ENCODE assay signal across 8 cellular contexts in genomic region chr16:21501869-21502667, GRCh38.
A peak's percentile ranks its signal among the peaks of the same experiment; 100 is the strongest.
DNase-seq lines count a peak whose midpoint lies in the region; ATAC-seq and TF ChIP-seq lines count a peak whose summit lies in the region.

No MANE protein-coding gene starts in this region.

- peak overlapping the region; percentile 97 for H3K9ac ChIP-seq in HUES6 (ENCODE audit: low read length)
- H3K9ac ChIP-seq in fibroblast of lung (ENCODE audit: insufficient read depth, low read length) = peak overlapping the region; percentile 71

- H3K27me3 Mint-ChIP-seq in naive B cell = no peaks in the 10 kb centered on the region

- H3K4me1 ChIP-seq in HUES6 (ENCODE audit: control insufficient read depth, insufficient read depth, low read length) = peaks cover 7% of the 10 kb centered on the region; the same call in 1 of the 2 replicates
- peaks cover 2% of the 10 kb centered on the region for H3K4me1 ChIP-seq in fibroblast of lung (ENCODE audit: control insufficient read depth, extremely low read depth, insufficient read depth, low read length)

- peak overlapping the region; percentile 67 for H2AFZ ChIP-seq in fibroblast of lung (ENCODE audit: low read length)

- H3K4me3 Mint-ChIP-seq in naive B cell = peak overlapping the region; percentile 82 to 95 (median 91)

- H3K36me3 ChIP-seq in HUES6 (ENCODE audit: control insufficient read depth, insufficient read depth, low read length) = peaks cover 10% of the 10 kb centered on the region
- H3K36me3 ChIP-seq in fibroblast of lung (ENCODE audit: control insufficient read depth, insufficient read depth, low read length) = no peaks in the 10 kb centered on the region

- H3K27ac ChIP-seq in HUES6 (ENCODE audit: low read depth, low read length) (peak overlapping the region; percentile 98), fibroblast of lung (ENCODE audit: insufficient read depth, low read length) (peak overlapping the region; percentile 82)

- no peaks in the 10 kb centered on the region for H3K36me3 Mint-ChIP-seq in naive B cell

- peak overlapping the region; percentile 68 for H3K4me2 ChIP-seq in fibroblast of lung (ENCODE audit: extremely low read depth, insufficient read depth, low read length)

- no peaks in the 10 kb centered on the region for H3K27me3 ChIP-seq in HUES6 (ENCODE audit: control insufficient read depth, insufficient read depth, low read length)
- no peaks in the 10 kb centered on the region for H3K27me3 ChIP-seq in fibroblast of lung (ENCODE audit: control insufficient read depth, insufficient read depth, low read length)

- H3K4me1 Mint-ChIP-seq in naive B cell = peaks cover 16 to 28% (median 25%) of the 10 kb centered on the region in 3 donors

- H4K20me1 ChIP-seq in fibroblast of lung (ENCODE audit: control insufficient read depth, extremely low read depth, insufficient read depth, low read length) = no peaks in the 10 kb centered on the region

- H3K79me2 ChIP-seq in fibroblast of lung (ENCODE audit: control insufficient read depth, insufficient read depth, low read length) = peaks cover 26% of the 10 kb centered on the region

- H3K4me3 ChIP-seq in HUES6 (ENCODE audit: low read depth, low read length) = peak overlapping the region; percentile 98
- H3K4me3 ChIP-seq in fibroblast of lung (replicated peaks in 1 of 4; ENCODE audit: control extremely low read depth in 1 of 4, insufficient read depth in 1 of 4, low read depth in 3 of 4, low read length in 4 of 4) = peak overlapping the region; percentile 40 to 97 (median 78)

- H3K9me3 ChIP-seq in HUES6 (ENCODE audit: control insufficient read depth, insufficient read depth, low read depth, low read length) = no peaks in the 10 kb centered on the region
- no peaks in the 10 kb centered on the region for H3K9me3 ChIP-seq in fibroblast of lung (ENCODE audit: control insufficient read depth, insufficient read depth, low read depth, low read length)

- peak; percentile 60 for ATAC-seq in GM21447 (IDR thresholded peaks at IDR 0.05; ENCODE audit: unreplicated experiment)
- peak; percentile 69 to 77 for ATAC-seq in naive B cell (ENCODE audit: low read depth in 2 of 2)

- H3K27ac Mint-ChIP-seq in naive B cell = peak overlapping the region; percentile 93 to 98 (median 96)

- TF ChIP-seq CTCF in fibroblast of lung (conservative IDR thresholded peaks at IDR 0.05 in 1 of 2, IDR thresholded peaks at IDR 0.05 in 1 of 2; ENCODE audit: low read depth in 1 of 2, low read length in 2 of 2) = no peak

- DNase-seq in DMS153 (lab: John Stamatoyannopoulos, UW) (peak; percentile 82), fibroblast of lung (ENCODE audit: low read depth in 2 of 2) (peak; percentile 93 to 96), naive B cell (peak; percentile 96)
- peak; percentile 68 to 91 for DNase-seq in activated T-helper 1 cell treated with anti-CD3 and anti-CD28 coated beads, Interleukin-2, amount 50 U/mL, for 16 hours (ENCODE audit: low read depth in 1 of 2, low spot score in 1 of 2)
- peak; percentile 78 to 94 for DNase-seq in stimulated activated CD8-positive, alpha-beta memory T cell treated with anti-CD3 and anti-CD28 coated beads, Interleukin-7, amount 100 ng/mL, for 48 hours (ENCODE audit: extremely low read depth in 1 of 2, low read depth in 1 of 2)

- no peaks in the 10 kb centered on the region for H3K9me3 Mint-ChIP-seq in naive B cell

TF ChIP-seq in PFSK-1, 5 proteins besides CTCF, POLR2A, EP300 and RAD21:
- TF ChIP-seq POLR2AphosphoS5 (IDR thresholded peaks at IDR 0.05; ENCODE audit: low read depth, low read length) (0 out of 2 replicates have a peak, but pooled peaks have one; percentile 47), SIN3A (IDR thresholded peaks at IDR 0.05; ENCODE audit: borderline replicate concordance, insufficient read depth, low read length) (no peak), TAF1 (IDR thresholded peaks at IDR 0.05; ENCODE audit: borderline replicate concordance, insufficient read depth, low read length) (0 out of 2 replicates have a peak, but pooled peaks have one; percentile 48), REST (IDR thresholded peaks at IDR 0.05; ENCODE audit: insufficient read depth in 1 of 2, low read depth in 2 of 2, low read length in 2 of 2) (no peak), FOXP2 (optimal IDR thresholded peaks at IDR 0.05; ENCODE audit: borderline replicate concordance, extremely low read depth, extremely low read length, insufficient read depth) (no peak)
TF ChIP-seq in PFSK-1: peak in this region for 2.

Comparison
In these comparisons a context has a peak if more than half of its experiments do, and no peak if none do; other contexts are left out.
1. Peak in every context shown above with its lines: DNase-seq, ATAC-seq, H3K4me3 ChIP-seq and H3K27ac ChIP-seq.